Comparison of ENCODE assay signal across 25 cellular contexts in the genomic region with DNA sequence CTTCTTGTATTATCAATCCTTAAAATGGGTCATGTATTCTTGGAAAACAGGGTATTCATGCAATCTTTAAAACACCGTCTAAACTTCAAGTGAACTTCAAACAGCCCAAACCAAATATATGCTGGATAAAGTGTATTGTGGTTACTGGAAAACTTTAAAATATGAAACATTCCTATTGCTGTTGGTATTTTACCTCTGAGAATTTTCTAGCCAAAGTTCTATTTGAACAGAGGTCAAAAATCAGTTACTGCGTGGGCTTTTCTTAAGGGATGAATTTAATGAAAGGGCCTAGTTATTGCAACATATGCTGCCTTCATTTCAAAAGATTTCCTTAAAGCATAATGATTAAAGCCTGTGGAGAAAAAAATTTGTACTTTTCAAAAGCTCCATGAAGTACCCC.
A peak's percentile ranks its signal among the peaks of the same experiment; 100 is the strongest.
DNase-seq lines count a peak whose midpoint lies in the region; ATAC-seq and TF ChIP-seq lines count a peak whose summit lies in the region.
"Had no signal": no experiment of that assay in that cellular context is flagged by ENCODE, and none has a peak within 500 bp of the region (broad histone marks: within the 10 kb centered on the region; RNA-seq: fewer than 3 reads in every experiment).

No MANE protein-coding gene starts in this region.

- no peak overlapping the region for H3K4ac ChIP-seq in IMR-90 (ENCODE audit: low read depth, low read length)

- H3K9me3 ChIP-seq in IMR-90 (ENCODE audit: control insufficient read depth, insufficient read depth, low read length): no peaks in the 10 kb centered on the region
- H3K9me3 ChIP-seq in naive thymus-derived CD4-positive, alpha-beta T cell (ENCODE audit: control insufficient read depth in 2 of 3, low read length in 3 of 3): no peaks in the 10 kb centered on the region
- H3K9me3 ChIP-seq: lower lobe of right lung, upper lobe of left lung had no signal

- H3K4me2 ChIP-seq in IMR-90 (ENCODE audit: low read depth, low read length): no peak overlapping the region

- intact Hi-C loops in IMR-90 (cut with micrococcal nuclease): no loop called here
- intact Hi-C loops in naive thymus-derived CD4-positive, alpha-beta T cell (cut with micrococcal nuclease): no loop called here

- H4K8ac ChIP-seq in IMR-90 (ENCODE audit: low read depth in 2 of 2, low read length in 2 of 2): no peak overlapping the region

- H3K23ac ChIP-seq in IMR-90 (ENCODE audit: low read depth, low read length): no peak overlapping the region

- POLR2A ChIA-PET in IMR-90 (lab: Charles Lee; ENCODE audit: unreplicated experiment): no interaction called here
- POLR2A ChIA-PET in naive thymus-derived CD4-positive, alpha-beta T cell (lab: Charles Lee): no interaction called here

- no CpG with 5 or more reads among the region's 2 CpGs for WGBS in IMR-90 (ENCODE audit: extremely low coverage in 2 of 2, insufficient read length in 1 of 2), 2 experiments

- peak; percentile 31 to 39 for DNase-seq in AML-193 (lab: John Stamatoyannopoulos, UW)
- DNase-seq in IMR-90: peak; percentile 24
- peak; percentile 60 for DNase-seq in dedifferentiated amniotic fluid mesenchymal stem cell (ENCODE audit: extremely low spot score)
- DNase-seq in iris pigment epithelial cell (ENCODE audit: low read depth): peak; percentile 66
- no peak for DNase-seq in left lobe of liver (ENCODE audit: low spot score)
- DNase-seq in naive thymus-derived CD4-positive, alpha-beta T cell: no peak
- no peak for DNase-seq in NCI-H1092 (lab: John Stamatoyannopoulos, UW)
- no peak for DNase-seq in NCI-H345 (lab: John Stamatoyannopoulos, UW)
- DNase-seq: activated CD4-positive, alpha-beta T cell treated with anti-CD3 and anti-CD28 coated beads, Interleukin-2, amount 50 U/mL, for 4 hours; activated CD4-positive, CD25-positive, alpha-beta regulatory T cell; activated naive CD4-positive, alpha-beta T cell treated with anti-CD3 and anti-CD28 coated beads, Interleukin-2, amount 50 U/mL, for 16 hours; aorta; DMS53; GDM1; H7; lower lobe of right lung; NCI-H1092 treated with DMSO at 0.1 percent for 48 hours; NCI-H2029; NCI-H446; NCI-H82; OCI-M1; SW 1271; upper lobe of left lung had no signal

- peaks cover 0 to 21% (median 8%) of the 10 kb centered on the region in 11 donors for H3K9me3 Mint-ChIP-seq in naive thymus-derived CD4-positive, alpha-beta T cell

- no peak for TF ChIP-seq POLR2A in IMR-90 (IDR thresholded peaks at IDR 0.05; ENCODE audit: low read depth, low read length)

- no peak overlapping the region for H3K9ac ChIP-seq in IMR-90 (ENCODE audit: low read depth, low read length)

- no peak overlapping the region for H3K27ac ChIP-seq in IMR-90 (ENCODE audit: insufficient read depth, low read length)
- no peak overlapping the region for H3K27ac ChIP-seq in naive thymus-derived CD4-positive, alpha-beta T cell (ENCODE audit: low read depth, low read length)
- H3K27ac ChIP-seq: lower lobe of right lung, skin epidermis, upper lobe of left lung had no signal

- no peaks in the 10 kb centered on the region for H3K4me1 Mint-ChIP-seq in naive thymus-derived CD4-positive, alpha-beta T cell
- H3K4me1 Mint-ChIP-seq: B cell had no signal

- no TSS peak for BruUV-seq in IMR-90 (replicated peaks; lab: Mats Ljungman, UMichigan)

- H3K36me3 Mint-ChIP-seq in naive thymus-derived CD4-positive, alpha-beta T cell: peaks cover 0 to 4% (median 0%) of the 10 kb centered on the region in 5 donors

- H3K79me1 ChIP-seq in IMR-90 (ENCODE audit: low read depth in 1 of 2, low read length in 2 of 2): no peaks in the 10 kb centered on the region; a peak in 1 of 4 replicates

- no peak overlapping the region for H3K14ac ChIP-seq in IMR-90 (replicated peaks; ENCODE audit: low read depth, low read length)

- no peak overlapping the region for H2BK5ac ChIP-seq in IMR-90 (ENCODE audit: low read depth, low read length, poor library complexity, severe bottlenecking)

- ATAC-seq in IMR-90 (ENCODE audit: low read depth): no peak
- no peak for ATAC-seq in left lobe of liver
- no peak for ATAC-seq in naive thymus-derived CD4-positive, alpha-beta T cell
- ATAC-seq: lower lobe of right lung had no signal

- no peak overlapping the region for H3K4me3 ChIP-seq in IMR-90 (ENCODE audit: insufficient read depth, low read depth, low read length)
- no peak overlapping the region for H3K4me3 ChIP-seq in naive thymus-derived CD4-positive, alpha-beta T cell (ENCODE audit: low read length)
- H3K4me3 ChIP-seq: lower lobe of right lung, skin epidermis, upper lobe of left lung had no signal

- H3K56ac ChIP-seq in IMR-90 (ENCODE audit: extremely low read depth, insufficient read depth, low read length): no peak overlapping the region

- H4K91ac ChIP-seq in IMR-90 (ENCODE audit: insufficient read depth, low read depth, low read length): no peak overlapping the region

- H3K27me3 ChIP-seq in IMR-90 (ENCODE audit: control insufficient read depth, insufficient read depth, low read length): no peaks in the 10 kb centered on the region
- no peaks in the 10 kb centered on the region for H3K27me3 ChIP-seq in naive thymus-derived CD4-positive, alpha-beta T cell (ENCODE audit: control insufficient read depth in 2 of 2, insufficient read depth in 2 of 2, low read length in 2 of 2)
- H3K27me3 ChIP-seq: upper lobe of left lung had no signal

- no peak overlapping the region for H2AK9ac ChIP-seq in IMR-90 (replicated peaks; ENCODE audit: low read depth, low read length, poor library complexity)

- TF ChIP-seq CTCF in IMR-90 (conservative IDR thresholded peaks at IDR 0.05; ENCODE audit: low read depth, low read length): no peak

- no peaks in the 10 kb centered on the region for H3K4me1 ChIP-seq in IMR-90 (ENCODE audit: control insufficient read depth, insufficient read depth, low read length)
- H3K4me1 ChIP-seq in naive thymus-derived CD4-positive, alpha-beta T cell (ENCODE audit: control insufficient read depth in 2 of 2, insufficient read depth in 2 of 2, low read length in 2 of 2): no peaks in the 10 kb centered on the region
- H3K4me1 ChIP-seq: lower lobe of right lung, upper lobe of left lung had no signal

- H2BK120ac ChIP-seq in IMR-90 (ENCODE audit: low read depth, low read length): no peak overlapping the region

- H2BK20ac ChIP-seq in IMR-90 (ENCODE audit: low read depth, low read length): no peak overlapping the region

- no peak for TF ChIP-seq RAD21 in IMR-90 (IDR thresholded peaks at IDR 0.05; ENCODE audit: low read length)

- H3K36me3 ChIP-seq in IMR-90 (ENCODE audit: control insufficient read depth, insufficient read depth, low read length): no peaks in the 10 kb centered on the region
- H3K36me3 ChIP-seq in naive thymus-derived CD4-positive, alpha-beta T cell (ENCODE audit: control insufficient read depth in 2 of 3, insufficient read depth in 3 of 3, low read length in 3 of 3): no peaks in the 10 kb centered on the region
- H3K36me3 ChIP-seq: lower lobe of right lung, upper lobe of left lung had no signal

- no peak overlapping the region for H2AK5ac ChIP-seq in IMR-90 (ENCODE audit: low read depth, low read length)

- no peak overlapping the region for H2BK15ac ChIP-seq in IMR-90 (ENCODE audit: low read depth, low read length)

- H3K9me1 ChIP-seq in IMR-90 (ENCODE audit: insufficient read depth, low read length): no peaks in the 10 kb centered on the region

- H3K27ac Mint-ChIP-seq in naive thymus-derived CD4-positive, alpha-beta T cell: no peak overlapping the region
- H3K27ac Mint-ChIP-seq: B cell had no signal

- no peak overlapping the region for H3K4me3 Mint-ChIP-seq in naive thymus-derived CD4-positive, alpha-beta T cell
- H3K4me3 Mint-ChIP-seq: B cell had no signal

- no peak overlapping the region for H3K18ac ChIP-seq in IMR-90 (ENCODE audit: low read depth, low read length)

- H3K27me3 Mint-ChIP-seq in naive thymus-derived CD4-positive, alpha-beta T cell: no peaks in the 10 kb centered on the region
- H3K27me3 Mint-ChIP-seq: B cell had no signal

- H2AFZ ChIP-seq in IMR-90 (replicated peaks; ENCODE audit: low read length, poor library complexity): no peak overlapping the region

- in situ Hi-C loops in IMR-90 (cut with MboI; ENCODE audit: low sequenced_read_pairs): no loop called here

- dilution Hi-C loops in IMR-90 (cut with HindIII; ENCODE audit: low sequenced_read_pairs, unreplicated experiment): no loop called here

- CTCF ChIA-PET in IMR-90 (lab: Yijun Ruan, JAX): no interaction called here
- CTCF ChIA-PET in naive thymus-derived CD4-positive, alpha-beta T cell (lab: Charles Lee): interaction anchor here (0.7 kb wide), 1 partner anchor 49 kb away, joined by 4 read pairs; no protein-coding TSS in a partner anchor

- H4K20me1 ChIP-seq in IMR-90 (ENCODE audit: insufficient read depth, low read length): no peaks in the 10 kb centered on the region

- no peak overlapping the region for H4K5ac ChIP-seq in IMR-90 (ENCODE audit: low read depth, low read length)

TF ChIP-seq in IMR-90, 13 proteins besides CTCF, POLR2A, EP300 and RAD21:
- TF ChIP-seq RFX5 (IDR thresholded peaks at IDR 0.05; ENCODE audit: low read depth, low read length): no peak
- TF ChIP-seq CEBPB (IDR thresholded peaks at IDR 0.05; ENCODE audit: low read depth, low read length): peak; percentile 83
- no peak for TF ChIP-seq FOS (IDR thresholded peaks at IDR 0.05; ENCODE audit: low read depth, low read length)

Comparison
In these comparisons a context has a peak if more than half of its experiments do, and no peak if none do; other contexts are left out.
1. DNase-seq: peak in AML-193 (2 of 2), IMR-90 (single experiment), dedifferentiated amniotic fluid mesenchymal stem cell (single experiment) and iris pigment epithelial cell (single experiment); none in left lobe of liver (single experiment), naive thymus-derived CD4-positive, alpha-beta T cell (0 of 9), NCI-H1092 (single experiment) and NCI-H345 (single experiment).